Comparison of ENCODE assay signal across 6 cellular contexts in genomic region chr7:65046329-65046728, GRCh38. TPM values are rescaled to one million over a fixed set of nuclear protein-coding genes. Genes with fewer than 3 reads are reported as not detected.
DNase-seq lines count a peak whose midpoint lies in the region; ATAC-seq, FAIRE-seq and TF ChIP-seq lines count a peak whose summit lies in the region.
"Not testable (repeated sequence)": the region's sequence is repeated elsewhere in the genome, so short reads cannot be mapped to it uniquely, and the experiment has no call there.

No MANE protein-coding gene starts in this region.

- not testable (repeated sequence) for FAIRE-seq in K562 (lab: Jason Lieb, UNC)

- intact Hi-C loops in K562 (cut with micrococcal nuclease); left colon (cut with DNase I, micrococcal nuclease): not testable (repeated sequence)

- not testable (repeated sequence) for TF ChIP-seq RAD21 in K562 (CRISPR knock-in tag; conservative IDR thresholded peaks at IDR 0.05 in 1 of 2, IDR thresholded peaks at IDR 0.05 in 1 of 2)

- not testable (repeated sequence) for H3K23ac ChIP-seq in mesendoderm (ENCODE audit: low read length)

- not testable (repeated sequence) for H2BK5ac ChIP-seq in mesendoderm (ENCODE audit: low read length)

- not testable (repeated sequence) for H3K18ac ChIP-seq in mesendoderm (ENCODE audit: low read length)

- TF ChIP-seq POLR2A in K562 (conservative IDR thresholded peaks at IDR 0.05) = not testable (repeated sequence)

- H4K5ac ChIP-seq in mesendoderm (ENCODE audit: low read length) = not testable (repeated sequence)

- H3K9me1 ChIP-seq in K562 (ENCODE audit: control insufficient read depth, insufficient read depth, low read length) = not testable (repeated sequence)

- not testable (repeated sequence) for H3K79me1 ChIP-seq in mesendoderm (ENCODE audit: low read length)

- not testable (repeated sequence) for H2AK5ac ChIP-seq in mesendoderm (ENCODE audit: low read length)

- H4K20me1 ChIP-seq in K562 (replicated peaks; ENCODE audit: control insufficient read depth, insufficient read depth, low read length) = not testable (repeated sequence)

- TF ChIP-seq CTCF in VCaP (conservative IDR thresholded peaks at IDR 0.05); K562 (IDR thresholded peaks at IDR 0.05 in 2 of 3, conservative IDR thresholded peaks at IDR 0.05 in 1 of 3; ENCODE audit: insufficient read depth in 2 of 3, low read depth in 1 of 3, low read length in 3 of 3); neural crest cell (conservative IDR thresholded peaks at IDR 0.05): not testable (repeated sequence)

- H2BK15ac ChIP-seq in mesendoderm (replicated peaks; ENCODE audit: low read depth) = not testable (repeated sequence)

- not testable (repeated sequence) for H3K4me1 ChIP-seq in K562 (replicated peaks in 1 of 2; ENCODE audit: control insufficient read depth in 2 of 2, insufficient read depth in 2 of 2, low read length in 2 of 2); mesendoderm (ENCODE audit: control insufficient read depth, low read depth, low read length)

- H3K4me3 Mint-ChIP-seq in neural crest cell; stimulated activated effector memory CD8-positive, alpha-beta T cell treated with anti-CD3 and anti-CD28 coated beads, Interleukin-12 subunit alpha, Interleukin-12 subunit beta, amount 100 ng/mL, for 72 hours: not testable (repeated sequence)

- not testable (repeated sequence) for H2BK120ac ChIP-seq in mesendoderm (ENCODE audit: low read depth, low read length)

- peaks cover 22% of the 10 kb centered on the region for H3K36me3 ChIP-seq in K562 (ENCODE audit: control insufficient read depth, insufficient read depth, low read length)
- H3K36me3 ChIP-seq in mesendoderm (ENCODE audit: control insufficient read depth, insufficient read depth, low read length) = not testable (repeated sequence)

- not testable (repeated sequence) for H3K27me3 Mint-ChIP-seq in neural crest cell (ENCODE audit: low read depth)

- H3K79me2 ChIP-seq in K562 (ENCODE audit: control insufficient read depth, insufficient read depth, low read length) = peaks cover 41% of the 10 kb centered on the region
- not testable (repeated sequence) for H3K79me2 ChIP-seq in mesendoderm (ENCODE audit: control insufficient read depth, insufficient read depth, low read length)

- H3K36me3 Mint-ChIP-seq in neural crest cell (ENCODE audit: low read depth) = peaks cover 20% of the 10 kb centered on the region
- peaks cover 10% of the 10 kb centered on the region for H3K36me3 Mint-ChIP-seq in stimulated activated effector memory CD8-positive, alpha-beta T cell treated with anti-CD3 and anti-CD28 coated beads, Interleukin-12 subunit alpha, Interleukin-12 subunit beta, amount 100 ng/mL, for 72 hours

- not testable (repeated sequence) for H3K9me3 ChIP-seq in K562 (replicated peaks; ENCODE audit: control insufficient read depth, insufficient read depth, low read depth, low read length)

- H2AFZ ChIP-seq in K562 (ENCODE audit: low read depth, low read length) = not testable (repeated sequence)

- not testable (repeated sequence) for H3K4me3 ChIP-seq in K562; mesendoderm (ENCODE audit: low read length)

- CTCF ChIA-PET in K562 (lab: Yijun Ruan, JAX; ENCODE audit: low intra/inter-chr PET ratio) = not testable (repeated sequence)

- POLR2A ChIA-PET in K562 (lab: Yijun Ruan, JAX) = not testable (repeated sequence)

- H3K27me3 ChIP-seq in K562 (ENCODE audit: control insufficient read depth in 2 of 2, insufficient read depth in 2 of 2, low read length in 2 of 2); mesendoderm (ENCODE audit: insufficient read depth, low read length, poor library complexity): not testable (repeated sequence)

- ATAC-seq in K562 (peak; percentile 60), left colon (peak; percentile 65)
- not testable (repeated sequence) for ATAC-seq in stimulated activated effector memory CD8-positive, alpha-beta T cell treated with anti-CD3 and anti-CD28 coated beads, Interleukin-12 subunit alpha, Interleukin-12 subunit beta, amount 100 ng/mL, for 72 hours

- H3K4me2 ChIP-seq in K562 (ENCODE audit: insufficient read depth, low read length); mesendoderm (ENCODE audit: low read length): not testable (repeated sequence)

- not testable (repeated sequence) for H3K4me1 Mint-ChIP-seq in neural crest cell
- H3K4me1 Mint-ChIP-seq in stimulated activated effector memory CD8-positive, alpha-beta T cell treated with anti-CD3 and anti-CD28 coated beads, Interleukin-12 subunit alpha, Interleukin-12 subunit beta, amount 100 ng/mL, for 72 hours = peaks cover 11% of the 10 kb centered on the region

- 39% methylated on average over 4 of the region's 4 CpGs for WGBS in K562 (ENCODE audit: insufficient coverage, low coverage, missing lambda C conversion rate)
- no CpG with 5 or more reads among the region's 4 CpGs for WGBS in mesendoderm (ENCODE audit: extremely low coverage, insufficient coverage, low lambda C conversion rate)

- not testable (repeated sequence) for H3K4ac ChIP-seq in mesendoderm (ENCODE audit: low read depth, low read length)

- H4K8ac ChIP-seq in mesendoderm (ENCODE audit: low read depth, low read length) = not testable (repeated sequence)

- not testable (repeated sequence) for H3K9ac ChIP-seq in K562 (ENCODE audit: insufficient read depth in 1 of 2, low read depth in 2 of 2, low read length in 2 of 2); mesendoderm (ENCODE audit: low read length)

- in situ Hi-C loops in K562 (cut with MboI) = not testable (repeated sequence)

- peak in 1 of 4 experiments; percentile 5 for DNase-seq in K562 (ENCODE audit: extremely low read depth in 1 of 4, low spot score in 3 of 4)
- DNase-seq in left colon; neural crest cell (ENCODE audit: low read depth, low spot score): not testable (repeated sequence)
- peak; percentile 62 for DNase-seq in mesendoderm
- DNase-seq in stimulated activated effector memory CD8-positive, alpha-beta T cell treated with anti-CD3 and anti-CD28 coated beads, Interleukin-12 subunit alpha, Interleukin-12 subunit beta, amount 100 ng/mL, for 72 hours (ENCODE audit: low spot score in 2 of 2) = peak in 1 of 2 donors; percentile 13

- BruUV-seq in K562 (replicated peaks; lab: Mats Ljungman, UMichigan) = not testable (repeated sequence)

- H3K56ac ChIP-seq in mesendoderm (ENCODE audit: low read length) = not testable (repeated sequence)

- not testable (repeated sequence) for TF ChIP-seq EP300 in K562 (IDR thresholded peaks at IDR 0.05; ENCODE audit: low read length)

- H3K27ac ChIP-seq in VCaP = peak overlapping the region; percentile 40; the same call in 1 of the 2 replicates
- H3K27ac ChIP-seq in K562 (ENCODE audit: extremely low read depth, low read depth, low read length); mesendoderm (ENCODE audit: low read depth, low read length): not testable (repeated sequence)

- H3K9me3 Mint-ChIP-seq in neural crest cell; stimulated activated effector memory CD8-positive, alpha-beta T cell treated with anti-CD3 and anti-CD28 coated beads, Interleukin-12 subunit alpha, Interleukin-12 subunit beta, amount 100 ng/mL, for 72 hours: not testable (repeated sequence)

- peak overlapping the region; percentile 62 for H3K27ac Mint-ChIP-seq in neural crest cell (ENCODE audit: unreplicated experiment)
- H3K27ac Mint-ChIP-seq in stimulated activated effector memory CD8-positive, alpha-beta T cell treated with anti-CD3 and anti-CD28 coated beads, Interleukin-12 subunit alpha, Interleukin-12 subunit beta, amount 100 ng/mL, for 72 hours = peak overlapping the region; percentile 33

RNA-seq across cellular contexts. Expression of gene ERV3-1, which starts 39.8 kb away (rescaled TPM):
- 63.4 and 111 TPM in 2 replicates for total RNA-seq in K562 (2011; cell fraction: chromatin; rRNA removed; ENCODE audit: low replicate concordance)
- 46.4 and 53.8 TPM in 2 replicates for total RNA-seq in K562 (2011; cell fraction: nucleolus; rRNA removed)
- 86.2 and 152 TPM in 2 replicates for total RNA-seq in K562 (2011; cell fraction: nucleoplasm; rRNA removed)
- total RNA-seq in K562 (2014; rRNA removed) (13.9 and 15.6 TPM in 2 replicates), K562 (2014; rRNA removed; fragmentation: Illumina TruSeq; extraction: Trizol) (22.0 TPM in 2 replicates), K562 (2015; rRNA removed; fragmentation: Illumina TruSeq; extraction: Trizol) (21.2 and 23.6 TPM in 2 replicates), K562 (2021) (15.7 and 18.4 TPM in 2 replicates), left colon (1 to 10 TPM; 5.6 to 7.4 TPM), neural crest cell (33.0 and 38.1 TPM in 2 replicates)
- polyA plus RNA-seq in K562 (2011; rRNA removed) (27.2 and 30.0 TPM in 2 replicates), K562 (2014; fragmentation: Illumina TruSeq; extraction: Trizol) (22.0 and 25.6 TPM in 2 replicates), K562 (2014; fragmentation: Nextera tagmentation; extraction: Ambion mirVana) (10 to 100 TPM; 10.2 to 13.7 TPM), K562 (2014; rRNA removed) (24.2 and 27.5 TPM in 2 replicates)
- polyA plus RNA-seq in K562 (2011; cell fraction: cytosol; rRNA removed) = 6.5 and 14.5 TPM in 2 replicates
- polyA plus RNA-seq in K562 (2011; cell fraction: nucleus; rRNA removed) = 77.7 and 109 TPM in 2 replicates
- 15.4 and 70.9 TPM in 2 replicates for polyA plus RNA-seq in K562 (2012)
- 27.6 and 30.0 TPM in 2 replicates for polyA minus RNA-seq in K562 (2011; rRNA and poly(A)+ RNA removed)
- polyA minus RNA-seq in K562 (2011; cell fraction: cytosol; rRNA and poly(A)+ RNA removed) = 12.8 and 14.7 TPM in 2 replicates
- polyA minus RNA-seq in K562 (2011; cell fraction: nucleus; rRNA and poly(A)+ RNA removed) = 61.4 and 77.4 TPM in 2 replicates
- 6.9 TPM for polyA plus RNA-seq in mesendoderm (2013, experiment 1 of 2)
- 7.2 TPM for polyA plus RNA-seq in mesendoderm (2013, experiment 2 of 2)

RNA-seq across cellular contexts. Expression of gene ZNF117, which starts 55.5 kb away (rescaled TPM):
- 13.4 and 57.5 TPM in 2 replicates for total RNA-seq in K562 (2011; cell fraction: chromatin; rRNA removed; ENCODE audit: low replicate concordance)
- 6.2 and 10.7 TPM in 2 replicates for total RNA-seq in K562 (2011; cell fraction: nucleolus; rRNA removed)
- 23.7 and 38.9 TPM in 2 replicates for total RNA-seq in K562 (2011; cell fraction: nucleoplasm; rRNA removed)
- total RNA-seq in K562 (2014; rRNA removed) (6.3 and 6.7 TPM in 2 replicates), K562 (2014; rRNA removed; fragmentation: Illumina TruSeq; extraction: Trizol) (15.5 and 17.4 TPM in 2 replicates), K562 (2015; rRNA removed; fragmentation: Illumina TruSeq; extraction: Trizol) (16.4 and 18.9 TPM in 2 replicates), K562 (2021) (8.5 and 9.3 TPM in 2 replicates), left colon (1 to 10 TPM; 3.3 to 3.4 TPM), neural crest cell (26.0 and 27.7 TPM in 2 replicates)
- polyA plus RNA-seq in K562 (2011; rRNA removed) (14.4 and 17.8 TPM in 2 replicates), K562 (2014; fragmentation: Illumina TruSeq; extraction: Trizol) (13.3 and 17.6 TPM in 2 replicates), K562 (2014; fragmentation: Nextera tagmentation; extraction: Ambion mirVana) (1 to 10 TPM; 2.5 to 3.7 TPM), K562 (2014; rRNA removed) (12.8 and 14.1 TPM in 2 replicates)
- 0.88 and 2.7 TPM in 2 replicates for polyA plus RNA-seq in K562 (2011; cell fraction: cytosol; rRNA removed)
- polyA plus RNA-seq in K562 (2011; cell fraction: nucleus; rRNA removed) = 24.7 and 26.3 TPM in 2 replicates
- polyA plus RNA-seq in K562 (2012) = 7.3 and 50.4 TPM in 2 replicates
- polyA minus RNA-seq in K562 (2011; rRNA and poly(A)+ RNA removed) = 13.7 and 17.5 TPM in 2 replicates
- 2.5 and 3.2 TPM in 2 replicates for polyA minus RNA-seq in K562 (2011; cell fraction: cytosol; rRNA and poly(A)+ RNA removed)
- 18.8 and 29.1 TPM in 2 replicates for polyA minus RNA-seq in K562 (2011; cell fraction: nucleus; rRNA and poly(A)+ RNA removed)
- 7.7 TPM for polyA plus RNA-seq in mesendoderm (2013, experiment 1 of 2)
- polyA plus RNA-seq in mesendoderm (2013, experiment 2 of 2) = 7.5 TPM
